8 cellular contexts compared by ENCODE assay signal in genomic region chr19:2611483-2612464, GRCh38.
DNase-seq lines count a peak whose midpoint lies in the region; ATAC-seq, FAIRE-seq and TF ChIP-seq lines count a peak whose summit lies in the region.

No MANE protein-coding gene starts in this region.

- intact Hi-C loops in activated naive CD4-positive, alpha-beta T cell treated with anti-CD3 and anti-CD28 coated beads for 36 hours (cut with micrococcal nuclease), result loop anchor here (1.0 to 10.0 kb wide), 5 partner anchors 26 to 517 kb away; partner anchors contain the start of genes IZUMO4, MOB3A, PLEKHJ1 and SF3A2
- intact Hi-C loops in HepG2 (cut with micrococcal nuclease; ENCODE audit: unreplicated experiment), result loop anchor here (10.0 kb wide), 1 partner anchor 297 kb away; no protein-coding TSS in a partner anchor
- intact Hi-C loops in upper lobe of right lung (cut with DNase I), result loop anchor here (10.0 kb wide), 1 partner anchor 137 kb away; the partner anchor contains the start of gene GADD45B

- H3K27ac Mint-ChIP-seq in activated naive CD4-positive, alpha-beta T cell treated with anti-CD3 and anti-CD28 coated beads for 36 hours, result no peak overlapping the region
- peak overlapping the region in 1 of 2 donors; percentile 75 for H3K27ac Mint-ChIP-seq in activated naive CD4-positive, alpha-beta T cell treated with anti-CD3 and anti-CD28 coated beads, Interleukin-2, amount 50 U/mL, for 72 hours
- no peak overlapping the region for H3K27ac Mint-ChIP-seq in activated CD8-positive, alpha-beta T cell treated with anti-CD3 and anti-CD28 coated beads, Interleukin-2, amount 10 ng/mL, durations not matched to agents 7 days and 5 days

- H3K9me3 Mint-ChIP-seq in activated naive CD4-positive, alpha-beta T cell treated with anti-CD3 and anti-CD28 coated beads for 36 hours, result peaks cover 8% of the 10 kb centered on the region
- H3K9me3 Mint-ChIP-seq in activated naive CD4-positive, alpha-beta T cell treated with anti-CD3 and anti-CD28 coated beads, Interleukin-2, amount 50 U/mL, for 72 hours, result peaks cover 0 to 4% of the 10 kb centered on the region in 2 donors
- H3K9me3 Mint-ChIP-seq in activated CD8-positive, alpha-beta T cell treated with anti-CD3 and anti-CD28 coated beads, Interleukin-2, amount 10 ng/mL, durations not matched to agents 7 days and 5 days (ENCODE audit: insufficient read depth), result no peaks in the 10 kb centered on the region

- H3K27ac ChIP-seq in HepG2 (ENCODE audit: extremely low read length, insufficient read depth, low read length), result no peak overlapping the region
- H3K27ac ChIP-seq in upper lobe of right lung, result no peak overlapping the region

- TF ChIP-seq RAD21 in HepG2 (CRISPR knock-in tag; IDR thresholded peaks at IDR 0.05), result no peak

- TF ChIP-seq EP300 in HepG2 (IDR thresholded peaks at IDR 0.05; ENCODE audit: low read depth in 2 of 2, low read length in 2 of 2) (no peak), HepG2 (CRISPR knock-in tag; IDR thresholded peaks at IDR 0.05; ENCODE audit: borderline replicate concordance) (no peak)

- H4K20me1 ChIP-seq in HepG2 (ENCODE audit: insufficient read depth, low read length), result no peaks in the 10 kb centered on the region

- peaks cover 47% of the 10 kb centered on the region for H3K4me1 Mint-ChIP-seq in activated naive CD4-positive, alpha-beta T cell treated with anti-CD3 and anti-CD28 coated beads for 36 hours (ENCODE audit: low read depth)
- peaks cover 57% of the 10 kb centered on the region for H3K4me1 Mint-ChIP-seq in activated CD8-positive, alpha-beta T cell treated with anti-CD3 and anti-CD28 coated beads, Interleukin-2, amount 10 ng/mL, durations not matched to agents 7 days and 5 days (ENCODE audit: low read depth)

- H3K4me2 ChIP-seq in HepG2 (ENCODE audit: low read depth, low read length), result peak overlapping the region; percentile 97; the same call in 1 of the 2 replicates

- H3K9ac ChIP-seq in HepG2 (ENCODE audit: insufficient read depth, low read depth, low read length), result no peak overlapping the region

- H3K27me3 Mint-ChIP-seq in activated naive CD4-positive, alpha-beta T cell treated with anti-CD3 and anti-CD28 coated beads for 36 hours (ENCODE audit: low read depth), result peaks cover 4% of the 10 kb centered on the region
- peaks cover 2% of the 10 kb centered on the region for H3K27me3 Mint-ChIP-seq in activated CD8-positive, alpha-beta T cell treated with anti-CD3 and anti-CD28 coated beads, Interleukin-2, amount 10 ng/mL, durations not matched to agents 7 days and 5 days (ENCODE audit: low read depth)

- FAIRE-seq in HepG2 (lab: Jason Lieb, UNC), result no peak

- H3K79me2 ChIP-seq in HepG2 (ENCODE audit: insufficient read depth, low read length), result no peaks in the 10 kb centered on the region

- CTCF ChIA-PET in activated naive CD4-positive, alpha-beta T cell treated with anti-CD3 and anti-CD28 coated beads for 36 hours (lab: Charles Lee), result interaction anchor here (0.6 to 7.0 kb wide), 27 partner anchors 8 to 456 kb away, joined by 3 to 92 read pairs (median 6); partner anchors contain the start of gene GADD45B
- CTCF ChIA-PET in activated CD8-positive, alpha-beta T cell treated with anti-CD3 and anti-CD28 coated beads, Interleukin-2, amount 10 ng/mL, durations not matched to agents 7 days and 5 days (lab: Charles Lee), result interaction anchor here (0.6 to 6.2 kb wide), 41 partner anchors 9 to 443 kb away, joined by 3 to 162 read pairs (median 6); partner anchors contain the start of genes GADD45B, LMNB2 and TIMM13
- CTCF ChIA-PET in HepG2 (lab: Yijun Ruan, JAX; ENCODE audit: low intra/inter-chr PET ratio, low total read pairs), result interaction anchor here (1.7 to 4.7 kb wide), 2 partner anchors 25 to 137 kb away, joined by 5 to 39 read pairs; partner anchors contain the start of gene GADD45B

- no TSS peak for BruUV-seq in HepG2 (replicated peaks; lab: Mats Ljungman, UMichigan)

- H3K4me3 ChIP-seq in HepG2 (replicated peaks in 1 of 3; ENCODE audit: insufficient read depth in 1 of 3, low read depth in 2 of 3, low read length in 3 of 3), result 0 out of 6 replicates have a peak overlapping the region, but pooled peaks of 1 of the 3 experiments have one; percentile 77
- peak overlapping the region; percentile 54 for H3K4me3 ChIP-seq in upper lobe of right lung

- no peak overlapping the region for H2AFZ ChIP-seq in HepG2 (ENCODE audit: low read length)

- H3K36me3 Mint-ChIP-seq in activated naive CD4-positive, alpha-beta T cell treated with anti-CD3 and anti-CD28 coated beads for 36 hours (ENCODE audit: low read depth), result no peaks in the 10 kb centered on the region
- peaks cover 0 to 13% of the 10 kb centered on the region in 2 donors for H3K36me3 Mint-ChIP-seq in activated naive CD4-positive, alpha-beta T cell treated with anti-CD3 and anti-CD28 coated beads, Interleukin-2, amount 50 U/mL, for 72 hours
- peaks cover 4% of the 10 kb centered on the region for H3K36me3 Mint-ChIP-seq in activated CD8-positive, alpha-beta T cell treated with anti-CD3 and anti-CD28 coated beads, Interleukin-2, amount 10 ng/mL, durations not matched to agents 7 days and 5 days (ENCODE audit: low read depth)

- H3K36me3 ChIP-seq in HepG2 (replicated peaks in 1 of 2; ENCODE audit: control insufficient read depth in 1 of 2, insufficient read depth in 2 of 2, low read length in 2 of 2) (no peaks in the 10 kb centered on the region), upper lobe of right lung (no peaks in the 10 kb centered on the region)

- WGBS in HepG2 (ENCODE audit: low lambda C conversion rate), result 52% methylated on average over 34 of the region's 34 CpGs

- no peak for TF ChIP-seq POLR2A in HepG2 (IDR thresholded peaks at IDR 0.05; ENCODE audit: insufficient read depth in 1 of 2, low read depth in 2 of 2, low read length in 2 of 2)

- POLR2A ChIA-PET in activated CD8-positive, alpha-beta T cell treated with anti-CD3 and anti-CD28 coated beads, Interleukin-2, amount 10 ng/mL, durations not matched to agents 7 days and 5 days (lab: Charles Lee), result interaction anchor here (0.5 to 6.3 kb wide), 7 partner anchors 9 to 257 kb away, joined by 3 to 108 read pairs (median 4); partner anchors contain the start of gene GADD45B
- POLR2A ChIA-PET in HepG2 (lab: Yijun Ruan, JAX), result interaction anchor here (0.6 to 3.4 kb wide), 23 partner anchors 9 to 219 kb away, joined by 3 to 67 read pairs (median 5); partner anchors contain the start of genes GADD45B and TIMM13

- TF ChIP-seq CTCF in HepG2 (CRISPR knock-in tag; IDR thresholded peaks at IDR 0.05) (peak; percentile 14; the same call in 1 of the 2 replicates), upper lobe of right lung (IDR thresholded peaks at IDR 0.05) (no peak)

- H3K9me3 ChIP-seq in HepG2 (ENCODE audit: low read length) (peaks cover 5% of the 10 kb centered on the region; the same call in 1 of the 2 replicates), upper lobe of right lung (no peaks in the 10 kb centered on the region)

- DNase-seq in activated naive CD4-positive, alpha-beta T cell treated with anti-CD3 and anti-CD28 coated beads for 36 hours, result peak; percentile 54
- no peak for DNase-seq in activated naive CD4-positive, alpha-beta T cell treated with anti-CD3 and anti-CD28 coated beads, Interleukin-2, amount 50 U/mL, for 72 hours (ENCODE audit: low spot score in 2 of 2)
- DNase-seq in activated CD8-positive, alpha-beta T cell treated with anti-CD3 and anti-CD28 coated beads, Interleukin-2, amount 10 ng/mL, durations not matched to agents 7 days and 5 days, result no peak
- DNase-seq in HepG2 (ENCODE audit: low spot score) (no peak), upper lobe of right lung (no peak), pons (ENCODE audit: low spot score) (no peak), SHP77 treated with DMSO at 0.1 percent for 48 hours (lab: John Stamatoyannopoulos, UW) (no peak)

- H3K4me1 ChIP-seq in HepG2 (ENCODE audit: insufficient read depth, low read length), result peaks cover 22% of the 10 kb centered on the region
- peaks cover 29% of the 10 kb centered on the region for H3K4me1 ChIP-seq in upper lobe of right lung

- peak overlapping the region; percentile 81 for H3K4me3 Mint-ChIP-seq in activated naive CD4-positive, alpha-beta T cell treated with anti-CD3 and anti-CD28 coated beads for 36 hours
- peak overlapping the region; percentile 81 for H3K4me3 Mint-ChIP-seq in activated CD8-positive, alpha-beta T cell treated with anti-CD3 and anti-CD28 coated beads, Interleukin-2, amount 10 ng/mL, durations not matched to agents 7 days and 5 days

- H3K27me3 ChIP-seq in HepG2 (ENCODE audit: control insufficient read depth in 1 of 2, insufficient read depth in 2 of 2, low read length in 2 of 2) (no peaks in the 10 kb centered on the region; a peak in 1 of 5 replicates), upper lobe of right lung (no peaks in the 10 kb centered on the region)

- no peak for ATAC-seq in activated naive CD4-positive, alpha-beta T cell treated with anti-CD3 and anti-CD28 coated beads, Interleukin-2, amount 50 U/mL, for 72 hours
- ATAC-seq in activated CD8-positive, alpha-beta T cell treated with anti-CD3 and anti-CD28 coated beads, Interleukin-2, amount 10 ng/mL, durations not matched to agents 7 days and 5 days, result no peak
- ATAC-seq in HepG2 (no peak), upper lobe of right lung (no peak), HG03565 (IDR thresholded peaks at IDR 0.05; ENCODE audit: unreplicated experiment) (no peak)

- in situ Hi-C loops in HepG2 (cut with HindIII; ENCODE audit: extremely low pct_ligation_motif_present, low pct_unique_long_range_greater_than_20kb), result loop anchor here (5.0 kb wide), 1 partner anchor 134 kb away; the partner anchor contains the start of gene GADD45B

TF ChIP-seq in HepG2, 621 proteins besides CTCF, POLR2A, EP300 and RAD21 (continues in another document):
- TF ChIP-seq ASH2L (IDR thresholded peaks at IDR 0.05; ENCODE audit: insufficient read length, low read depth, low read length) (no peak), ZNF501 (CRISPR knock-in tag; IDR thresholded peaks at IDR 0.05) (0 out of 2 replicates have a peak, but pooled peaks have one; percentile 0), AGO1 (IDR thresholded peaks at IDR 0.05; ENCODE audit: low read depth, low read length, poor library complexity, severe bottlenecking) (no peak), ZNF451 (CRISPR knock-in tag; IDR thresholded peaks at IDR 0.05) (no peak), MLLT10 (CRISPR knock-in tag; IDR thresholded peaks at IDR 0.05) (no peak), TRIM24 (CRISPR knock-in tag; IDR thresholded peaks at IDR 0.05) (no peak), NFE2L2 (IDR thresholded peaks at IDR 0.05; ENCODE audit: low read length) (no peak), HDAC2 (CRISPR knock-in tag; IDR thresholded peaks at IDR 0.05) (no peak), ZEB1 (IDR thresholded peaks at IDR 0.05; ENCODE audit: insufficient replicate concordance, low read depth) (no peak), ZKSCAN8 (CRISPR knock-in tag; IDR thresholded peaks at IDR 0.05; ENCODE audit: borderline replicate concordance) (no peak)
- TF ChIP-seq, protein P1, sequence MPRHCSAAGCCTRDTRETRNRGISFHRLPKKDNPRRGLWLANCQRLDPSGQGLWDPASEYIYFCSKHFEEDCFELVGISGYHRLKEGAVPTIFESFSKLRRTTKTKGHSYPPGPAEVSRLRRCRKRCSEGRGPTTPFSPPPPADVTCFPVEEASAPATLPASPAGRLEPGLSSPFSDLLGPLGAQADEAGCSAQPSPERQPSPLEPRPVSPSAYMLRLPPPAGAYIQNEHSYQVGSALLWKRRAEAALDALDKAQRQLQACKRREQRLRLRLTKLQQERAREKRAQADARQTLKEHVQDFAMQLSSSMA (CRISPR knock-in tag; IDR thresholded peaks at IDR 0.05), result no peak
